In genomic region chr12:27293463-27293862, GRCh38 we compare ENCODE assay signal across 1 cellular context.
TF ChIP-seq lines count a peak whose summit lies in the region.

No MANE protein-coding gene starts in this region.

TF ChIP-seq in GM23338, 12 proteins besides CTCF, POLR2A, EP300 and RAD21 (continued from another document):
- TF ChIP-seq ZNF462 (CRISPR knock-in tag; IDR thresholded peaks at IDR 0.05): no peak
- no peak for TF ChIP-seq REST (IDR thresholded peaks at IDR 0.05; ENCODE audit: unreplicated experiment)
- TF ChIP-seq POLR2AphosphoS5 (IDR thresholded peaks at IDR 0.05; ENCODE audit: low read depth): no peak
- TF ChIP-seq ZNF331 (CRISPR knock-in tag; IDR thresholded peaks at IDR 0.05; ENCODE audit: low read depth): no peak
- no peak for TF ChIP-seq ETS1 (IDR thresholded peaks at IDR 0.05)
- TF ChIP-seq NANOG (IDR thresholded peaks at IDR 0.05; ENCODE audit: borderline replicate concordance): no peak
